ENCODE assay signal across 17 cellular contexts in genomic region chr1:226953175-226953800, GRCh38. TPM values are rescaled to one million over a fixed set of nuclear protein-coding genes. Genes with fewer than 3 reads are reported as not detected.
DNase-seq lines count a peak whose midpoint lies in the region; ATAC-seq and TF ChIP-seq lines count a peak whose summit lies in the region.
"Had no signal": no experiment of that assay in that cellular context is flagged by ENCODE, and none has a peak within 500 bp of the region (broad histone marks: within the 10 kb centered on the region; RNA-seq: fewer than 3 reads in every experiment).

No MANE protein-coding gene starts in this region.

- 88% methylated on average over 11 of the region's 11 CpGs for WGBS in esophagus muscularis mucosa
- WGBS in psoas muscle, 3 donors: 73 to 78% (median 77%) methylated on average over 11 of the region's 11 CpGs

- no peaks in the 10 kb centered on the region for H3K27me3 ChIP-seq in BLaER1
- no peaks in the 10 kb centered on the region for H3K27me3 ChIP-seq in esophagus muscularis mucosa
- no peaks in the 10 kb centered on the region for H3K27me3 ChIP-seq in psoas muscle (ENCODE audit: insufficient read depth in 3 of 3, low read length in 2 of 3)
- H3K27me3 ChIP-seq: Peyer's patch had no signal

- intact Hi-C loops in esophagus muscularis mucosa (cut with DNase I): no loop called here
- intact Hi-C loops in psoas muscle (cut with DNase I): no loop called here

- DNase-seq in esophagus muscularis mucosa (ENCODE audit: extremely low spot score) (no peak), psoas muscle (no peak), NK-92 (lab: John Stamatoyannopoulos, UW; ENCODE audit: unreplicated experiment) (no peak), NCI-H1694 (lab: John Stamatoyannopoulos, UW) (no peak), COLO829 (ENCODE audit: low spot score) (no peak)
- DNase-seq: C1 segment of cervical spinal cord, Kasumi-1, NCI-H1105 treated with DMSO at 0.1 percent for 48 hours, NCI-H1930, NCI-H2171 treated with DMSO at 0.1 percent for 48 hours, NCI-H510A, NCI-H82 had no signal

- CTCF ChIA-PET in HEK293 (lab: Yijun Ruan, JAX): interaction anchor here (0.6 kb wide), 1 partner anchor 579 kb away, joined by 3 read pairs; no protein-coding TSS in a partner anchor

- H3K4me3 ChIP-seq in BLaER1 (no peak overlapping the region), HEK293 (ENCODE audit: low read depth, low read length) (no peak overlapping the region), esophagus muscularis mucosa (no peak overlapping the region), psoas muscle (no peak overlapping the region)
- H3K4me3 ChIP-seq: GM12878, HAP-1, Peyer's patch had no signal

- H3K36me3 ChIP-seq in BLaER1: peaks cover 49% of the 10 kb centered on the region
- H3K36me3 ChIP-seq in HEK293 (ENCODE audit: control insufficient read depth in 2 of 2, insufficient read depth in 1 of 2, low read length in 2 of 2): peaks cover 0 to 9% of the 10 kb centered on the region in 2 experiments; a peak in 1 of 3 replicates
- H3K36me3 ChIP-seq in esophagus muscularis mucosa: peaks cover 0 to 4% (median 0%) of the 10 kb centered on the region in 4 donors
- peaks cover 0 to 36% of the 10 kb centered on the region in 2 donors for H3K36me3 ChIP-seq in psoas muscle (ENCODE audit: insufficient read depth in 1 of 2, low read depth in 1 of 2)
- H3K36me3 ChIP-seq: HAP-1, Peyer's patch had no signal

- no peak overlapping the region for H3K27ac ChIP-seq in BLaER1
- H3K27ac ChIP-seq in HEK293 (ENCODE audit: extremely low read depth, low read depth, low read length): no peak overlapping the region
- H3K27ac ChIP-seq in esophagus muscularis mucosa (replicated peaks in 1 of 4): peak overlapping the region; percentile 10 to 55 (median 38)
- peak overlapping the region; percentile 97 for H3K27ac ChIP-seq in psoas muscle
- H3K27ac ChIP-seq: Peyer's patch had no signal

- TF ChIP-seq CTCF in HEK293 (tag by site-specific recombination; IDR thresholded peaks at IDR 0.05) (no peak), esophagus muscularis mucosa (IDR thresholded peaks at IDR 0.05) (no peak), psoas muscle (IDR thresholded peaks at IDR 0.05) (no peak)

- no peak overlapping the region for H3K9ac ChIP-seq in BLaER1

- H3K4me2 ChIP-seq in BLaER1: 0 out of 2 replicates have a peak overlapping the region, but pooled peaks have one; percentile 34

- H3K4me1 ChIP-seq in BLaER1 (peaks cover 31% of the 10 kb centered on the region), HEK293 (ENCODE audit: control insufficient read depth, insufficient read depth, low read length) (no peaks in the 10 kb centered on the region), esophagus muscularis mucosa (peaks cover 15 to 64% (median 53%) of the 10 kb centered on the region in 4 donors), psoas muscle (peaks cover 51% of the 10 kb centered on the region)
- H3K4me1 ChIP-seq: HAP-1, Peyer's patch had no signal

- no peak for TF ChIP-seq POLR2A in esophagus muscularis mucosa (IDR thresholded peaks at IDR 0.05; ENCODE audit: low read depth)

- TF ChIP-seq EP300 in esophagus muscularis mucosa (IDR thresholded peaks at IDR 0.05): no peak

- POLR2A ChIA-PET in HEK293 (lab: Yijun Ruan, JAX): no interaction called here

- peak; percentile 57 to 79 (median 70) for ATAC-seq in psoas muscle
- ATAC-seq: GM12878 had no signal

- H3K9me3 ChIP-seq in BLaER1 (peaks cover 36% of the 10 kb centered on the region), HEK293 (ENCODE audit: control insufficient read depth, insufficient read depth, low read depth, low read length) (no peaks in the 10 kb centered on the region), esophagus muscularis mucosa (peaks cover 0 to 1% (median 0%) of the 10 kb centered on the region in 4 donors), psoas muscle (no peaks in the 10 kb centered on the region)
- H3K9me3 ChIP-seq: HAP-1, Peyer's patch had no signal

- H4K20me1 ChIP-seq in BLaER1: peaks cover 71% of the 10 kb centered on the region

TF ChIP-seq in HEK293, 187 proteins besides CTCF, POLR2A, EP300 and RAD21:
- no peak for TF ChIP-seq ZNF211 (tag by site-specific recombination; IDR thresholded peaks at IDR 0.05; ENCODE audit: low read depth)
- no peak for TF ChIP-seq ZNF146 (tag by site-specific recombination; IDR thresholded peaks at IDR 0.05)
- 0 out of 2 replicates have a peak, but pooled peaks have one; percentile 47 for TF ChIP-seq ZIC2 (tag by site-specific recombination; IDR thresholded peaks at IDR 0.05)
- no peak for TF ChIP-seq ZBTB11 (tag by site-specific recombination; conservative IDR thresholded peaks at IDR 0.05; ENCODE audit: low read depth)
- TF ChIP-seq ZNF16 (tag by site-specific recombination; IDR thresholded peaks at IDR 0.05; ENCODE audit: low read depth): no peak
- no peak for TF ChIP-seq ZNF354C (tag by site-specific recombination; IDR thresholded peaks at IDR 0.05; ENCODE audit: borderline replicate concordance, low read depth)
- no peak for TF ChIP-seq REPIN1 (tag by site-specific recombination; IDR thresholded peaks at IDR 0.05; ENCODE audit: low read depth)
- no peak for TF ChIP-seq SP2 (tag by site-specific recombination; IDR thresholded peaks at IDR 0.05)

RNA-seq across cellular contexts. Expression of gene COQ8A, which starts 13.2 kb away (rescaled TPM):
- total RNA-seq in esophagus muscularis mucosa: 100 to 1,000 TPM in 1 of 4 donors, 10 to 100 TPM in 3; 73.1 to 118 (median 80.9) TPM
- 1,000 to 10,000 TPM in 1 of 4 donors, 100 to 1,000 TPM in 3; 574 to 1,432 (median 837) TPM for total RNA-seq in psoas muscle
- 1,000 to 10,000 TPM in 1 of 3 donors, 100 to 1,000 TPM in 2; 134 to 1,231 (median 616) TPM for polyA plus RNA-seq in psoas muscle

Comparison
In these comparisons a context has a peak if more than half of its experiments do, and no peak if none do; other contexts are left out.
1. H3K27ac ChIP-seq: peak in esophagus muscularis mucosa (4 of 4) and psoas muscle (single experiment); none in BLaER1 (single experiment) and HEK293 (single experiment).
2. RNA of gene COQ8A, which starts 13.2 kb away (total RNA-seq): 574 to 1,432 TPM in psoas muscle; 73.1 to 118 TPM in esophagus muscularis mucosa; every median in the first group is over 4 times any median in the second.